8 cellular contexts compared by ENCODE assay signal in genomic region chr1:62621907-62622306, GRCh38. TPM values are rescaled to one million over a fixed set of nuclear protein-coding genes. Genes with fewer than 3 reads are reported as not detected.
DNase-seq lines count a peak whose midpoint lies in the region; ATAC-seq and TF ChIP-seq lines count a peak whose summit lies in the region.

No MANE protein-coding gene starts in this region.

- in situ Hi-C loops in transverse colon (cut with MboI; ENCODE audit: low pct_ligation_motif_present in 1 of 4, low pct_unique_long_range_greater_than_20kb in 1 of 4, low sequenced_read_pairs in 3 of 4): no loop called here

- H2AFZ ChIP-seq in Karpas-422 (ENCODE audit: low read length): no peak overlapping the region

- no peaks in the 10 kb centered on the region for H3K27me3 ChIP-seq in lower lobe of right lung (ENCODE audit: low read depth)
- no peaks in the 10 kb centered on the region for H3K27me3 ChIP-seq in transverse colon
- H3K27me3 ChIP-seq in Karpas-422 (ENCODE audit: low read length): no peaks in the 10 kb centered on the region

- TF ChIP-seq CTCF in VCaP (conservative IDR thresholded peaks at IDR 0.05) (no peak), lower lobe of right lung (IDR thresholded peaks at IDR 0.05) (no peak), transverse colon (IDR thresholded peaks at IDR 0.05) (no peak)

- 60 to 89% methylated on average over 1 of the region's 1 CpG for WGBS in transverse colon (ENCODE audit: low coverage in 1 of 2), 2 donors

- no peak for TF ChIP-seq POLR2A in transverse colon (IDR thresholded peaks at IDR 0.05)

- H3K4me2 ChIP-seq in Karpas-422 (ENCODE audit: low read depth, low read length, poor library complexity, severe bottlenecking): no peak overlapping the region

- peak; percentile 96 for DNase-seq in GM04503 (ENCODE audit: low read depth)
- DNase-seq in lower lobe of right lung: no peak
- no peak for DNase-seq in NCI-H1930 (lab: John Stamatoyannopoulos, UW)
- no peak for DNase-seq in transverse colon
- no peak for DNase-seq in Karpas-422

- H3K36me3 ChIP-seq in lower lobe of right lung (peaks cover 13% of the 10 kb centered on the region), transverse colon (peaks cover 0 to 16% (median 0%) of the 10 kb centered on the region in 4 donors), Karpas-422 (ENCODE audit: insufficient read depth, low read length) (no peaks in the 10 kb centered on the region)

- peak; percentile 91 for ATAC-seq in GM21367 (IDR thresholded peaks at IDR 0.05; ENCODE audit: unreplicated experiment)
- ATAC-seq in HG03460 (IDR thresholded peaks at IDR 0.05; ENCODE audit: unreplicated experiment): peak; percentile 97
- peak; percentile 82 to 95 for ATAC-seq in lower lobe of right lung

- H3K9me3 ChIP-seq in lower lobe of right lung (no peaks in the 10 kb centered on the region), transverse colon (no peaks in the 10 kb centered on the region), Karpas-422 (ENCODE audit: low read length) (no peaks in the 10 kb centered on the region)

- TF ChIP-seq EP300 in transverse colon (IDR thresholded peaks at IDR 0.05; ENCODE audit: low read depth): no peak

- H3K4me3 ChIP-seq in lower lobe of right lung (no peak overlapping the region), transverse colon (no peak overlapping the region), Karpas-422 (ENCODE audit: low read length) (no peak overlapping the region)

- H3K4me1 ChIP-seq in lower lobe of right lung (peaks cover 5% of the 10 kb centered on the region), transverse colon (no peaks in the 10 kb centered on the region), Karpas-422 (ENCODE audit: low read length) (no peaks in the 10 kb centered on the region)

- no peaks in the 10 kb centered on the region for H3K79me2 ChIP-seq in Karpas-422 (ENCODE audit: low read length)

- H4K20me1 ChIP-seq in Karpas-422 (ENCODE audit: insufficient read depth, low read depth, low read length): no peaks in the 10 kb centered on the region

- no peaks in the 10 kb centered on the region for H3K9me2 ChIP-seq in Karpas-422 (replicated peaks; ENCODE audit: insufficient read depth, low read length)

- no peak overlapping the region for H3K9ac ChIP-seq in Karpas-422 (ENCODE audit: low read length)

- H3K27ac ChIP-seq in VCaP (peak overlapping the region; percentile 14; the same call in 1 of the 2 replicates), lower lobe of right lung (no peak overlapping the region), transverse colon (no peak overlapping the region), Karpas-422 (ENCODE audit: low read length) (no peak overlapping the region)

- intact Hi-C loops in lower lobe of right lung (cut with DNase I) (no loop called here), transverse colon (cut with DNase I; ENCODE audit: low total_unique reads) (no loop called here)

RNA-seq across cellular contexts. Expression of gene ANGPTL3, which starts 24.6 kb away (rescaled TPM):
- not detected for total RNA-seq in lower lobe of right lung
- not detected for total RNA-seq in transverse colon
- not detected in 2 replicates for total RNA-seq in Karpas-422 (2014; rRNA removed; shearing (Covaris generic); ENCODE audit: low replicate concordance)
